In the genomic region with DNA sequence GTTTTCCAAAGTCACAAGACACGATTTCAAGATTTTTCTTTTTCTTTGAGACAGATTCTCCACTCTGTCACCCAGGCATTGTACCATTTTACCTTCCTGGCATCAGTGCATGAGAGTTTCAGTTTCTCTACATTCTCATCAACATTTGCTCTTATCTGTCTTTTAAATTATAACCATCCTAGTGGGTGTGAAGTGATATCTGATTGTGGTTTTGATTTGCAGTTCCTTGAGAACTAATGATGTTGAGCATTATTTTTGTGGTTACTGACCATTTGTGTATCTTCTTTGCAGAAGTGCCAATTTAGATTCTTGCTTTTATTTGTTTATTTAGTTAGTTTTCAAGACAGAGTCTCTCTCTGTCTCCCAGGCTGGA, we compare ENCODE assay signal across 1 cellular context.
TF ChIP-seq lines count a peak whose summit lies in the region.

No MANE protein-coding gene starts in this region.

TF ChIP-seq in K562, 482 proteins besides CTCF, POLR2A, EP300 and RAD21:
- 0 out of 2 replicates have a peak, but pooled peaks have one; percentile 7 for TF ChIP-seq TEAD4 (IDR thresholded peaks at IDR 0.05; ENCODE audit: low read length)
- no peak for TF ChIP-seq TEAD4 (CRISPR knock-in tag; IDR thresholded peaks at IDR 0.05; ENCODE audit: borderline replicate concordance)
- TF ChIP-seq SIX5 (IDR thresholded peaks at IDR 0.05; ENCODE audit: borderline replicate concordance in 1 of 2, insufficient read depth in 1 of 2, low read depth in 1 of 2, low read length in 2 of 2), result no peak
- TF ChIP-seq ZNF24 (IDR thresholded peaks at IDR 0.05), result peak; percentile 88
- TF ChIP-seq HDAC1 (IDR thresholded peaks at IDR 0.05), result 0 out of 4 replicates have a peak, but pooled peaks of 1 of the 2 experiments have one; percentile 16
- peak in 1 of 2 experiments; percentile 62; a peak in 2 of 4 replicates for TF ChIP-seq RCOR1 (IDR thresholded peaks at IDR 0.05; ENCODE audit: borderline replicate concordance in 1 of 2, low read depth in 2 of 2, low read length in 2 of 2)
- TF ChIP-seq DPF2 (IDR thresholded peaks at IDR 0.05), result 0 out of 2 replicates have a peak, but pooled peaks have one; percentile 38
- TF ChIP-seq SMARCE1 (IDR thresholded peaks at IDR 0.05), result peak; percentile 28; the same call in 1 of the 2 replicates
- TF ChIP-seq CBFA2T3 (IDR thresholded peaks at IDR 0.05), result peak; percentile 27; the same call in 1 of the 2 replicates
- TF ChIP-seq TCF3 (CRISPR knock-in tag; IDR thresholded peaks at IDR 0.05), result no peak
- peak; percentile 66; the same call in 1 of the 2 replicates for TF ChIP-seq ESRRA (IDR thresholded peaks at IDR 0.05; ENCODE audit: borderline replicate concordance, low read depth)
TF ChIP-seq in K562: peak in this region for 8.
